In the genomic region with DNA sequence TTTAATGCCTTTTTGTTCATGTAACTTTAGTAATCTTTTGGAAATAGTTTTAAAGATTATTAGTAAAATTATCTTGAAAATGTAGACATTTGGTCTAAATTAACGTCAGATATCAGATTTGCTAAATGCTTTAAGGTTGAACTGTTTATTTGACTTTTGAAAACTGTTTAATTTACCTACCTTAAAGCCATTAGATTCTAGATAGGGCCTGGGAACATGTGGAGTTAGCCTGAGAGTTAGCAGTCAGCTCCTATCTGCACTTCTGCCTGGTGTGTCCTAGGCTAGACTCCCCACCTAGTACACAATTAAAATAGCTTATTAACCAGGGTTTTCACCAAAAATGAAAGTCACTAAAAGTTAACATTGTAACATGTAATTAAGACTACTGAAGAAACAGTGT, we compare ENCODE assay signal across 26 cellular contexts. TPM values are rescaled to one million over a fixed set of nuclear protein-coding genes. Genes with fewer than 3 reads are reported as not detected.
"Had no signal": no experiment of that assay in that cellular context is flagged by ENCODE, and none has a peak within 500 bp of the region (broad histone marks: within the 10 kb centered on the region; RNA-seq: fewer than 3 reads in every experiment).

No MANE protein-coding gene starts in this region.

- H3K36me3 ChIP-seq: colonic mucosa, esophagus muscularis mucosa, esophagus squamous epithelium, gastrocnemius medialis, gastroesophageal sphincter, heart left ventricle, heart right ventricle had no signal

- H3K79me2 ChIP-seq: hepatocyte had no signal

- H3K4me3 Mint-ChIP-seq: dendritic cell treated with granulocyte-macrophage colony-stimulating factor and Interleukin-4, amounts not matched to agents 40 ng/mL and 50 ng/mL, for 4 days; effector memory CD8-positive, alpha-beta T cell had no signal

- H3K9me3 ChIP-seq: colonic mucosa, esophagus squamous epithelium, gastrocnemius medialis had no signal

- H2AFZ ChIP-seq: hepatocyte had no signal

- FAIRE-seq: endothelial cell of umbilical vein had no signal

- H3K27me3 ChIP-seq: colonic mucosa, foreskin keratinocyte, gastrocnemius medialis, gastroesophageal sphincter, hepatocyte had no signal

- H3K27ac ChIP-seq: colonic mucosa, coronary artery, dorsolateral prefrontal cortex, epithelial cell of prostate, esophagus muscularis mucosa, esophagus squamous epithelium, foreskin keratinocyte, gastrocnemius medialis, gastroesophageal sphincter, heart left ventricle, heart right ventricle, hepatocyte had no signal

- H3K4me3 ChIP-seq: colonic mucosa, coronary artery, dorsolateral prefrontal cortex, esophagus muscularis mucosa, esophagus squamous epithelium, gastrocnemius medialis, gastroesophageal sphincter, heart left ventricle, heart right ventricle, hepatocyte had no signal

- H3K4me1 ChIP-seq: colonic mucosa, esophagus muscularis mucosa, gastrocnemius medialis, gastroesophageal sphincter, heart left ventricle had no signal

- ATAC-seq: effector memory CD8-positive, alpha-beta T cell; esophagus mucosa; foreskin keratinocyte; gastrocnemius medialis; gastroesophageal sphincter; heart left ventricle; heart right ventricle had no signal

- H3K27ac Mint-ChIP-seq: dendritic cell treated with granulocyte-macrophage colony-stimulating factor and Interleukin-4, amounts not matched to agents 40 ng/mL and 50 ng/mL, for 4 days; effector memory CD8-positive, alpha-beta T cell had no signal

- DNase-seq: colonic mucosa; cortex of kidney; dermis blood vessel endothelial cell; dorsolateral prefrontal cortex; effector CD4-positive, alpha-beta T cell; effector CD8-positive, alpha-beta T cell; effector memory CD4-positive, alpha-beta T cell; effector memory CD8-positive, alpha-beta T cell; erythroblast; esophagus squamous epithelium; foreskin fibroblast; foreskin keratinocyte; foreskin melanocyte; gastrocnemius medialis; glutamatergic neuron; head of caudate nucleus; heart left ventricle; heart right ventricle had no signal

- H3K27me3 Mint-ChIP-seq: dendritic cell treated with granulocyte-macrophage colony-stimulating factor and Interleukin-4, amounts not matched to agents 40 ng/mL and 50 ng/mL, for 4 days had no signal

- H3K4me2 ChIP-seq: hepatocyte had no signal

RNA-seq across cellular contexts. Expression of gene CFAP20DC, which starts 53.7 kb away (rescaled TPM):
- total RNA-seq: gastrocnemius medialis had no signal
